ENCODE assay signal across 8 cellular contexts in genomic region chr9:131709741-131710499, GRCh38. TPM values are rescaled to one million over a fixed set of nuclear protein-coding genes. Genes with fewer than 3 reads are reported as not detected.
DNase-seq lines count a peak whose midpoint lies in the region; ATAC-seq and TF ChIP-seq lines count a peak whose summit lies in the region.

No MANE protein-coding gene starts in this region.

- POLR2A ChIA-PET in activated CD8-positive, alpha-beta T cell treated with anti-CD3 and anti-CD28 coated beads for 36 hours (lab: Charles Lee): interaction anchor here (0.8 to 15.1 kb wide), 8 partner anchors 14 to 45 kb away, joined by 3 to 119 read pairs (median 4); no protein-coding TSS in a partner anchor

- no peaks in the 10 kb centered on the region for H3K9me3 Mint-ChIP-seq in activated CD8-positive, alpha-beta T cell treated with anti-CD3 and anti-CD28 coated beads for 36 hours

- H3K4me1 Mint-ChIP-seq in activated CD8-positive, alpha-beta T cell treated with anti-CD3 and anti-CD28 coated beads for 36 hours (ENCODE audit: low read depth): peaks cover 72% of the 10 kb centered on the region

- CTCF ChIA-PET in activated CD8-positive, alpha-beta T cell treated with anti-CD3 and anti-CD28 coated beads for 36 hours (lab: Charles Lee): interaction anchor here (0.8 to 3.8 kb wide), 13 partner anchors 10 to 118 kb away, joined by 3 to 22 read pairs (median 5); partner anchors contain the start of gene RAPGEF1

- H3K4me3 Mint-ChIP-seq in activated CD8-positive, alpha-beta T cell treated with anti-CD3 and anti-CD28 coated beads for 36 hours: peak overlapping the region; percentile 42

- TF ChIP-seq CTCF in activated CD8-positive, alpha-beta T cell treated with anti-CD3 and anti-CD28 coated beads for 36 hours (IDR thresholded peaks at IDR 0.05): no peak

- peaks cover 15% of the 10 kb centered on the region for H3K36me3 Mint-ChIP-seq in activated CD8-positive, alpha-beta T cell treated with anti-CD3 and anti-CD28 coated beads for 36 hours (ENCODE audit: low read depth)

- H3K27ac Mint-ChIP-seq in activated CD8-positive, alpha-beta T cell treated with anti-CD3 and anti-CD28 coated beads for 36 hours: peak overlapping the region; percentile 90

- DNase-seq in activated CD4-positive, alpha-beta T cell treated with anti-CD3 and anti-CD28 coated beads for 48 hours: peak; percentile 49
- DNase-seq in activated CD4-positive, alpha-beta T cell treated with anti-CD3 and anti-CD28 coated beads, Interleukin-2, amount 50 U/mL, for 4 hours: no peak
- peak; percentile 60 for DNase-seq in activated CD8-positive, alpha-beta T cell treated with anti-CD3 and anti-CD28 coated beads for 36 hours
- DNase-seq in islet precursor cell (peak; percentile 71), UCSD-AML1 (lab: John Stamatoyannopoulos, UW; ENCODE audit: unreplicated experiment) (no peak)

- intact Hi-C loops in activated CD8-positive, alpha-beta T cell treated with anti-CD3 and anti-CD28 coated beads for 36 hours (cut with micrococcal nuclease): loop anchor here (2.0 kb wide), 1 partner anchor 39 kb away; no protein-coding TSS in a partner anchor

- no peaks in the 10 kb centered on the region for H3K27me3 Mint-ChIP-seq in activated CD8-positive, alpha-beta T cell treated with anti-CD3 and anti-CD28 coated beads for 36 hours

- peak; percentile 46 for ATAC-seq in HG03095 (IDR thresholded peaks at IDR 0.05; ENCODE audit: unreplicated experiment)
- peak; percentile 76 for ATAC-seq in activated CD8-positive, alpha-beta T cell treated with anti-CD3 and anti-CD28 coated beads for 36 hours
- ATAC-seq in HG02642 (IDR thresholded peaks at IDR 0.05; ENCODE audit: poor library complexity, unreplicated experiment): no peak
- ATAC-seq in GM21381 (IDR thresholded peaks at IDR 0.05; ENCODE audit: unreplicated experiment): no peak

RNA-seq across cellular contexts. Expression of gene RAPGEF1, which starts 30.0 kb away (rescaled TPM):
- total RNA-seq in activated CD8-positive, alpha-beta T cell treated with anti-CD3 and anti-CD28 coated beads for 36 hours: 10 to 100 TPM; 84.5 to 85.2 TPM

Comparison
In these comparisons a context has a peak if more than half of its experiments do, and no peak if none do; other contexts are left out.
1. DNase-seq: peak in activated CD4-positive, alpha-beta T cell treated with anti-CD3 and anti-CD28 coated beads for 48 hours (single experiment), activated CD8-positive, alpha-beta T cell treated with anti-CD3 and anti-CD28 coated beads for 36 hours (single experiment) and islet precursor cell (single experiment); none in activated CD4-positive, alpha-beta T cell treated with anti-CD3 and anti-CD28 coated beads, Interleukin-2, amount 50 U/mL, for 4 hours (0 of 2) and UCSD-AML1 (single experiment).
2. ATAC-seq: peak in HG03095 (single experiment) and activated CD8-positive, alpha-beta T cell treated with anti-CD3 and anti-CD28 coated beads for 36 hours (single experiment); none in HG02642 (single experiment) and GM21381 (single experiment).